Comparison of ENCODE assay signal across 24 cellular contexts in the genomic region with DNA sequence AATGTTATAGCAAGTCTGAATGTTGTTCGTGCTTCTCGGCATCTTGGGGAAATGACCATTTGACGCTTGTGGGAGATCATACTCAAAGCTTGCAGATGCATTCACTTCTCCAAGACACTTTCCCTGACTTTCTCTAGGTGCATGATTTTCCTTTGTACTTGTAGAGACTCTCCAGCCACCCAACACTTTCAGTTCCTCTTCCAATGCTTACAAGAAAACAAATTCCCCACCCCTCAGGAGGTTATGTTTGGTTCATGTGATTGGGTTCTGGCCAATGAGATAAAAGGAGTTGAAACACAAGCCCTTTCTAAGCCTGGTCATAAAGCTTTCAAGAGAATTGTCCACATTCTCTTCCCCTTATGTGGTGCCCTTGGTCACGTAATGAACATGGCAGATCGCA.
A peak's percentile ranks its signal among the peaks of the same experiment; 100 is the strongest.
DNase-seq lines count a peak whose midpoint lies in the region; ATAC-seq and TF ChIP-seq lines count a peak whose summit lies in the region.
"Had no signal": no experiment of that assay in that cellular context is flagged by ENCODE, and none has a peak within 500 bp of the region (broad histone marks: within the 10 kb centered on the region; RNA-seq: fewer than 3 reads in every experiment).

No MANE protein-coding gene starts in this region.

- H3K4me3 ChIP-seq in NB4 (ENCODE audit: low read depth, low read length) = no peak overlapping the region
- no peak overlapping the region for H3K4me3 ChIP-seq in neural progenitor cell
- no peak overlapping the region for H3K4me3 ChIP-seq in left ventricle myocardium inferior
- H3K4me3 ChIP-seq: BLaER1, K562, Peyer's patch, SJCRH30 had no signal

- H4K20me1 ChIP-seq in neural progenitor cell (ENCODE audit: low read depth) = peaks cover 54% of the 10 kb centered on the region
- H4K20me1 ChIP-seq: BLaER1 had no signal

- H3F3A ChIP-seq in neural progenitor cell (ENCODE audit: low read depth) = peaks cover 57% of the 10 kb centered on the region

- no peaks in the 10 kb centered on the region for H3K9me3 Mint-ChIP-seq in neural progenitor cell
- H3K9me3 Mint-ChIP-seq: CD4-positive, alpha-beta T cell had no signal

- peaks cover 22% of the 10 kb centered on the region for H3K79me2 ChIP-seq in neural progenitor cell (ENCODE audit: low read depth)

- H3K4me3 Mint-ChIP-seq in neural progenitor cell = no peak overlapping the region
- H3K4me3 Mint-ChIP-seq: CD4-positive, alpha-beta T cell; H9 had no signal

- H3K9me3 ChIP-seq in neural progenitor cell (ENCODE audit: low read depth) (no peaks in the 10 kb centered on the region), left ventricle myocardium inferior (replicated peaks) (peaks cover 4% of the 10 kb centered on the region)
- H3K9me3 ChIP-seq: BLaER1, Peyer's patch, SJCRH30 had no signal

- no peak for TF ChIP-seq POLR2A in NB4 (IDR thresholded peaks at IDR 0.05; ENCODE audit: extremely low read depth, insufficient read length)

- peaks cover 32% of the 10 kb centered on the region for H3K36me3 Mint-ChIP-seq in neural progenitor cell

- TF ChIP-seq CTCF in NB4 (IDR thresholded peaks at IDR 0.05; ENCODE audit: low read depth, low read length) (no peak), neural progenitor cell (IDR thresholded peaks at IDR 0.05) (no peak), left ventricle myocardium inferior (IDR thresholded peaks at IDR 0.05; ENCODE audit: borderline replicate concordance) (no peak)

- H3K27me3 Mint-ChIP-seq in neural progenitor cell (ENCODE audit: insufficient read depth, low read depth) = no peaks in the 10 kb centered on the region
- H3K27me3 Mint-ChIP-seq: CD4-positive, alpha-beta T cell had no signal

- H3K4me1 ChIP-seq in neural progenitor cell (no peaks in the 10 kb centered on the region), left ventricle myocardium inferior (peaks cover 3% of the 10 kb centered on the region)
- H3K4me1 ChIP-seq: BLaER1, Peyer's patch, SJCRH30 had no signal

- H3K4me1 Mint-ChIP-seq in neural progenitor cell = peaks cover under 1% of the 10 kb centered on the region

- intact Hi-C loops in left ventricle myocardium inferior (cut with micrococcal nuclease) = no loop called here

- DNase-seq in NB4 (ENCODE audit: low read depth) (peak; percentile 7), amniotic epithelial cell (ENCODE audit: low read depth) (peak; percentile 25), neural progenitor cell (ENCODE audit: low spot score) (no peak), NCI-H2081 (lab: John Stamatoyannopoulos, UW) (no peak), NCI-H1092 (lab: John Stamatoyannopoulos, UW) (no peak), left ventricle myocardium inferior (no peak)
- DNase-seq: CD4-positive, alpha-beta T cell; COR-L47; DMS 273 treated with DMSO at 0.1 percent for 48 hours; DND-41; GDM1; H9; MM.1S; NCI-H1694 treated with DMSO at 0.1 percent for 48 hours; NCI-H2107; NCI-H446 treated with DMSO at 0.1 percent for 48 hours; NCI-H526 treated with DMSO at 0.1 percent for 48 hours; Peyer's patch; SJCRH30; T-helper 1 cell had no signal

- no peaks in the 10 kb centered on the region for H3K27me3 ChIP-seq in neural progenitor cell
- H3K27me3 ChIP-seq in left ventricle myocardium inferior (ENCODE audit: low read depth) = no peaks in the 10 kb centered on the region
- H3K27me3 ChIP-seq: BLaER1, Peyer's patch had no signal

- no peak overlapping the region for H2AFZ ChIP-seq in neural progenitor cell (replicated peaks)

- ATAC-seq in GM18502 (IDR thresholded peaks at IDR 0.05; ENCODE audit: poor library complexity, unreplicated experiment) = peak; percentile 52
- no peak for ATAC-seq in activated CD4-positive, CD25-positive, alpha-beta regulatory T cell treated with anti-CD3 and anti-CD28 coated beads, Interleukin-2, amount 50 U/mL, for 24 hours
- ATAC-seq: K562 had no signal

- H3K27ac Mint-ChIP-seq in neural progenitor cell = no peak overlapping the region
- H3K27ac Mint-ChIP-seq: CD4-positive, alpha-beta T cell; H9 had no signal

- H3K36me3 ChIP-seq in neural progenitor cell = peaks cover 7% of the 10 kb centered on the region
- peaks cover 9% of the 10 kb centered on the region for H3K36me3 ChIP-seq in left ventricle myocardium inferior
- H3K36me3 ChIP-seq: BLaER1, Peyer's patch, SJCRH30 had no signal

- no peak overlapping the region for H3K4me2 ChIP-seq in neural progenitor cell
- H3K4me2 ChIP-seq: BLaER1 had no signal

- peak overlapping the region; percentile 33 for H3K27ac ChIP-seq in neural progenitor cell
- no peak overlapping the region for H3K27ac ChIP-seq in left ventricle myocardium inferior (replicated peaks)
- H3K27ac ChIP-seq: BLaER1, Peyer's patch, SJCRH30 had no signal

- no peak overlapping the region for H3K9ac ChIP-seq in neural progenitor cell
- H3K9ac ChIP-seq: BLaER1 had no signal

Comparison
In these comparisons a context has a peak if more than half of its experiments do, and no peak if none do; other contexts are left out.
1. DNase-seq: peak in NB4 (single experiment) and amniotic epithelial cell (single experiment); none in neural progenitor cell (single experiment), NCI-H2081 (0 of 2), NCI-H1092 (single experiment) and left ventricle myocardium inferior (single experiment).